ENCODE assay signal across 30 cellular contexts in the genomic region with DNA sequence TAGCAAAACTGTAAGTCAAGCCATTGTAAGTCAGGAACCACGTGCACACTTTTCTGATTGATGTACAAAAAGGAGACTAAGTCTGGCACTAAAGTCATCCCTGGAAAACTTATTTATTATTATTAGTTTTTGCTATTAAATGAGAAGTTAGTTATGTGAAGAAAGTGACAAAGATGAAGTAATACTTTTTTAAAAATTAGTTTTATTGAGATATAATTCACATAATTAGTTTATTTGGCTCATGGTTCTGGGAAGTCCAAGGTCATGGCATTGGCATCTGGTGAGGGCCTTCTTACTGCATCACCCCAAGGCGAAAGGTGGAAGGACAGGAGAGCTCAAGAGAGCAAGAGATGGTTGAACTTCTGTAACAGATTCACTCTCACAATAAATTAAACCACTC.
"Had no signal": no experiment of that assay in that cellular context is flagged by ENCODE, and none has a peak within 500 bp of the region (broad histone marks: within the 10 kb centered on the region; RNA-seq: fewer than 3 reads in every experiment).

No MANE protein-coding gene starts in this region.

- H3K27ac ChIP-seq: neutrophil, ovary, parathyroid adenoma, psoas muscle, right lobe of liver, sigmoid colon, stomach, thyroid gland, tibial nerve, upper lobe of left lung, vagina had no signal

- H3K4me3 Mint-ChIP-seq: natural killer cell treated with Interleukin-12 subunit alpha and Interleukin-12 subunit beta and Interleukin-15 and Interleukin-18, amount 100 ng/mL, for 72 hours; nephron progenitor cell; neural crest cell; stimulated activated effector memory CD8-positive, alpha-beta T cell treated with anti-CD3 and anti-CD28 coated beads, Interleukin-12 subunit alpha, Interleukin-12 subunit beta, amount 100 ng/mL, for 72 hours; stimulated activated naive B cell treated with anti-CD40 and anti-IgM and Interleukin-4, amounts not matched to agents 10 μg/mL and 1 μg/mL and 100 μg/mL, for 72 hours; stimulated activated naive CD8-positive, alpha-beta T cell treated with anti-CD3 and anti-CD28 coated beads, Interleukin-15, Interleukin-2, amounts not matched to agents 100 ng/mL and 50 ng/mL, for 24 hours had no signal

- H3K36me3 Mint-ChIP-seq: natural killer cell treated with Interleukin-12 subunit alpha and Interleukin-12 subunit beta and Interleukin-15 and Interleukin-18, amount 100 ng/mL, for 72 hours had no signal

- H3K4me3 ChIP-seq: ovary, psoas muscle, right lobe of liver, sigmoid colon, stomach, thoracic aorta, thyroid gland, tibial nerve, upper lobe of left lung, vagina had no signal

- H2AFZ ChIP-seq: parathyroid adenoma had no signal

- H3K4me1 Mint-ChIP-seq: nephron progenitor cell, neural crest cell had no signal

- DNase-seq: naive thymus-derived CD8-positive, alpha-beta T cell; nephron progenitor cell; nucleus accumbens; ovary; posterior cingulate gyrus; psoas muscle; right cardiac atrium; right lobe of liver; sigmoid colon; small intestine; stimulated activated CD4-positive, alpha-beta T cell treated with anti-CD3 and anti-CD28 coated beads, Interleukin-15, amount 100 ng/mL, for 24 hours; stimulated activated CD4-positive, alpha-beta T cell treated with anti-CD3 and anti-CD28 coated beads, Interleukin-2, amount 100 ng/mL, for 24 hours; stimulated activated CD4-positive, alpha-beta T cell treated with anti-CD3 and anti-CD28 coated beads, Interleukin-2, amount 100 ng/mL, for 48 hours; stimulated activated CD4-positive, alpha-beta T cell treated with anti-CD3 and anti-CD28 coated beads, Interleukin-4, amount 100 ng/mL, for 24 hours; stimulated activated naive B cell treated with anti-CD40 and anti-IgM and Interleukin-4, amounts not matched to agents 10 μg/mL and 1 μg/mL and 100 μg/mL, for 72 hours; stimulated activated naive CD4-positive, alpha-beta T cell treated with Interleukin-2 at 50 U/mL for 16 hours; stomach; thyroid gland; trophoblast cell; upper lobe of left lung had no signal

- H3K9me3 Mint-ChIP-seq: natural killer cell treated with Interleukin-12 subunit alpha and Interleukin-12 subunit beta and Interleukin-15 and Interleukin-18, amount 100 ng/mL, for 72 hours; neural crest cell; stimulated activated effector memory CD8-positive, alpha-beta T cell treated with anti-CD3 and anti-CD28 coated beads, Interleukin-12 subunit alpha, Interleukin-12 subunit beta, amount 100 ng/mL, for 72 hours; stimulated activated naive B cell treated with anti-CD40 and anti-IgM and Interleukin-4, amounts not matched to agents 10 μg/mL and 1 μg/mL and 100 μg/mL, for 72 hours; stimulated activated naive CD8-positive, alpha-beta T cell treated with anti-CD3 and anti-CD28 coated beads, Interleukin-15, Interleukin-2, amounts not matched to agents 100 ng/mL and 50 ng/mL, for 24 hours had no signal

- H3K27me3 ChIP-seq: ovary, right lobe of liver, sigmoid colon, stomach, thyroid gland, tibial nerve, upper lobe of left lung, vagina had no signal

- H3K4me1 ChIP-seq: parathyroid adenoma, psoas muscle, sigmoid colon, stomach, thyroid gland, upper lobe of left lung, vagina had no signal

- H3K9me3 ChIP-seq: neutrophil, ovary, psoas muscle, right lobe of liver, sigmoid colon, stomach, thoracic aorta, thyroid gland, upper lobe of left lung, vagina had no signal

- H3K36me3 ChIP-seq: neutrophil, ovary, right lobe of liver, sigmoid colon, thoracic aorta, thyroid gland, upper lobe of left lung, vagina had no signal

- H3K27me3 Mint-ChIP-seq: naive thymus-derived CD8-positive, alpha-beta T cell; natural killer cell treated with Interleukin-12 subunit alpha and Interleukin-12 subunit beta and Interleukin-15 and Interleukin-18, amount 100 ng/mL, for 72 hours; progenitor cell of endocrine pancreas; stimulated activated naive B cell treated with anti-CD40 and anti-IgM and Interleukin-4, amounts not matched to agents 10 μg/mL and 1 μg/mL and 100 μg/mL, for 72 hours; stimulated activated naive CD8-positive, alpha-beta T cell treated with anti-CD3 and anti-CD28 coated beads, Interleukin-15, Interleukin-2, amounts not matched to agents 100 ng/mL and 50 ng/mL, for 24 hours had no signal

- H3K27ac Mint-ChIP-seq: natural killer cell treated with Interleukin-12 subunit alpha and Interleukin-12 subunit beta and Interleukin-15 and Interleukin-18, amount 100 ng/mL, for 72 hours; nephron progenitor cell; progenitor cell of endocrine pancreas; stimulated activated effector memory CD8-positive, alpha-beta T cell treated with anti-CD3 and anti-CD28 coated beads, Interleukin-12 subunit alpha, Interleukin-12 subunit beta, amount 100 ng/mL, for 72 hours; stimulated activated naive CD8-positive, alpha-beta T cell treated with anti-CD3 and anti-CD28 coated beads, Interleukin-15, Interleukin-2, amounts not matched to agents 100 ng/mL and 50 ng/mL, for 24 hours had no signal
